ENCODE assay signal across 15 cellular contexts in genomic region chr13:48151343-48151742, GRCh38. TPM values are rescaled to one million over a fixed set of nuclear protein-coding genes. Genes with fewer than 3 reads are reported as not detected.
A peak's percentile ranks its signal among the peaks of the same experiment; 100 is the strongest.
DNase-seq lines count a peak whose midpoint lies in the region; ATAC-seq and TF ChIP-seq lines count a peak whose summit lies in the region.
"Had no signal": no experiment of that assay in that cellular context is flagged by ENCODE, and none has a peak within 500 bp of the region (broad histone marks: within the 10 kb centered on the region; RNA-seq: fewer than 3 reads in every experiment).

No MANE protein-coding gene starts in this region.

- peak overlapping the region; percentile 42 for H3K4me3 Mint-ChIP-seq in dendritic cell treated with granulocyte-macrophage colony-stimulating factor and Interleukin-4, amounts not matched to agents 40 ng/mL and 50 ng/mL, for 4 days

- in situ Hi-C loops in transverse colon (cut with MboI; ENCODE audit: low pct_ligation_motif_present in 1 of 4, low pct_unique_long_range_greater_than_20kb in 1 of 4, low sequenced_read_pairs in 3 of 4), result no loop called here

- H3K9me3 ChIP-seq in left ventricle myocardium inferior (replicated peaks) (peaks cover 7% of the 10 kb centered on the region), heart left ventricle (no peaks in the 10 kb centered on the region), transverse colon (no peaks in the 10 kb centered on the region)
- H3K9me3 ChIP-seq: prostate gland had no signal

- ATAC-seq in heart left ventricle, result no peak
- ATAC-seq: K562 had no signal

- WGBS in heart left ventricle, 4 donors, result 86 to 96% (median 90%) methylated on average over 1 of the region's 1 CpG
- WGBS in transverse colon (ENCODE audit: low coverage in 1 of 2), 2 donors, result 80 to 88% methylated on average over 1 of the region's 1 CpG

- peaks cover 2% of the 10 kb centered on the region for H3K27me3 Mint-ChIP-seq in dendritic cell treated with granulocyte-macrophage colony-stimulating factor and Interleukin-4, amounts not matched to agents 40 ng/mL and 50 ng/mL, for 4 days

- TF ChIP-seq POLR2A in heart left ventricle (IDR thresholded peaks at IDR 0.05) (no peak), transverse colon (IDR thresholded peaks at IDR 0.05) (no peak)

- H3K4me3 ChIP-seq in left ventricle myocardium inferior (no peak overlapping the region), heart left ventricle (no peak overlapping the region), transverse colon (no peak overlapping the region)
- H3K4me3 ChIP-seq: K562, prostate gland had no signal

- no peaks in the 10 kb centered on the region for H3K36me3 Mint-ChIP-seq in dendritic cell treated with granulocyte-macrophage colony-stimulating factor and Interleukin-4, amounts not matched to agents 40 ng/mL and 50 ng/mL, for 4 days (ENCODE audit: low read depth)

- no peak for TF ChIP-seq CTCF in left ventricle myocardium inferior (IDR thresholded peaks at IDR 0.05; ENCODE audit: borderline replicate concordance)
- no peak for TF ChIP-seq CTCF in heart left ventricle (IDR thresholded peaks at IDR 0.05)
- no peak for TF ChIP-seq CTCF in transverse colon (IDR thresholded peaks at IDR 0.05)

- H3K9me3 Mint-ChIP-seq in dendritic cell treated with granulocyte-macrophage colony-stimulating factor and Interleukin-4, amounts not matched to agents 40 ng/mL and 50 ng/mL, for 4 days, result peaks cover 7% of the 10 kb centered on the region

- H3K36me3 ChIP-seq in left ventricle myocardium inferior (no peaks in the 10 kb centered on the region), heart left ventricle (no peaks in the 10 kb centered on the region), transverse colon (no peaks in the 10 kb centered on the region)
- H3K36me3 ChIP-seq: prostate gland had no signal

- H3K4me1 ChIP-seq in left ventricle myocardium inferior (peaks cover 5% of the 10 kb centered on the region), heart left ventricle (peaks cover 0 to 45% (median 1%) of the 10 kb centered on the region in 12 donors), transverse colon (peaks cover 0 to 12% (median 0%) of the 10 kb centered on the region in 4 donors)
- H3K4me1 ChIP-seq: prostate gland had no signal

- intact Hi-C loops in left ventricle myocardium inferior (cut with micrococcal nuclease), result no loop called here
- intact Hi-C loops in heart left ventricle (cut with DNase I), result no loop called here
- intact Hi-C loops in dendritic cell treated with granulocyte-macrophage colony-stimulating factor and Interleukin-4, amounts not matched to agents 40 ng/mL and 50 ng/mL, for 4 days (cut with micrococcal nuclease), result no loop called here
- intact Hi-C loops in transverse colon (cut with DNase I; ENCODE audit: low total_unique reads), result no loop called here

- H3K4me1 Mint-ChIP-seq in dendritic cell treated with granulocyte-macrophage colony-stimulating factor and Interleukin-4, amounts not matched to agents 40 ng/mL and 50 ng/mL, for 4 days (ENCODE audit: low read depth), result peaks cover 69% of the 10 kb centered on the region

- peak overlapping the region; percentile 84 for H3K27ac Mint-ChIP-seq in dendritic cell treated with granulocyte-macrophage colony-stimulating factor and Interleukin-4, amounts not matched to agents 40 ng/mL and 50 ng/mL, for 4 days

- DNase-seq in left ventricle myocardium inferior (no peak), heart left ventricle (no peak), NAMALWA (ENCODE audit: low spot score) (peak; percentile 10), transverse colon (no peak), GM19238 (ENCODE audit: insufficient read length, low spot score) (no peak)
- DNase-seq in stimulated activated CD4-positive, alpha-beta T cell treated with anti-CD3 and anti-CD28 coated beads, Interleukin-2, amount 100 ng/mL, for 24 hours, result no peak
- DNase-seq in stimulated activated CD4-positive, alpha-beta T cell treated with anti-CD3 and anti-CD28 coated beads, Interleukin-4, amount 100 ng/mL, for 1 hour, result no peak
- DNase-seq: activated CD8-positive, alpha-beta memory T cell treated with anti-CD3 and anti-CD28 coated beads for 24 hours; activated naive CD4-positive, alpha-beta T cell treated with Interleukin-2 at 50 U/mL for 16 hours; effector CD4-positive, alpha-beta T cell; hippocampal formation; NCI-H1436 treated with DMSO at 0.1 percent for 48 hours had no signal

- no peak for TF ChIP-seq EP300 in transverse colon (IDR thresholded peaks at IDR 0.05; ENCODE audit: low read depth)

- peak overlapping the region; percentile 28 for H3K27ac ChIP-seq in left ventricle myocardium inferior (replicated peaks)
- H3K27ac ChIP-seq in heart left ventricle, result peak overlapping the region in 1 of 12 donors; percentile 89
- peak overlapping the region in 3 of 4 donors; percentile 9 to 59 (median 37) for H3K27ac ChIP-seq in transverse colon
- H3K27ac ChIP-seq: prostate gland had no signal

- H3K27me3 ChIP-seq in left ventricle myocardium inferior (ENCODE audit: low read depth) (no peaks in the 10 kb centered on the region), heart left ventricle (no peaks in the 10 kb centered on the region), transverse colon (no peaks in the 10 kb centered on the region)

RNA-seq across cellular contexts. Expression of gene MED4, which starts 56.4 kb away (rescaled TPM):
- total RNA-seq in left ventricle myocardium inferior (39.4 TPM), heart left ventricle (10 to 100 TPM; 24.9 to 50.3 (median 46.0) TPM), transverse colon (10 to 100 TPM; 31.4 to 39.7 (median 37.2) TPM)
- 10 to 100 TPM; 48.9 to 50.6 TPM for polyA plus RNA-seq in heart left ventricle
